ENCODE assay signal across 19 cellular contexts in the genomic region with DNA sequence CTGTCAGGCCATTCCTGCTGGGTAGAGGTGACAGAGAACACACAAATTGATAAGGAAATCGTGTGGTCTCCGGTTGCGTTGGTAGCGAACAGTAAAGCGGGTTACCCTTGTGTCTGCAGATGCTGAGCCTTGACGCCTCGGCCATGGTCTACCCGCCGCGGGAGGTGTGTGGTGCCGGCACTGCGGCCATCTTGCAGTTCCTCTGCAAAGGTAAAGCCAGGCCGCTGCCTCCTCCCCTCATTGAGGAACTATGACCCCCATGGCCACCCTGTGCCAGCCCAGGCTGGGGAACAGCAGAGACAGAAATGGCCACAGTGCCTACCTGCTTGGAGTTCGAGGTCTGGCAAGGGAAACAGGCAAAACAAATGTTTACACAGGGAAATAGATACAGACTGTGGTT.
"Had no signal": no experiment of that assay in that cellular context is flagged by ENCODE, and none has a peak within 500 bp of the region (broad histone marks: within the 10 kb centered on the region; RNA-seq: fewer than 3 reads in every experiment).

No MANE protein-coding gene starts in this region.

- H3K4me2 ChIP-seq: SK-N-SH had no signal

- DNase-seq: KBM-7, MV-4-11, NCI-H1048, NCI-H1105, NCI-H1417, NCI-H1436 treated with DMSO at 0.1 percent for 48 hours, NCI-H1694, NCI-H187 treated with DMSO at 0.1 percent for 48 hours, NCI-H2029 treated with DMSO at 0.1 percent for 48 hours, NCI-H2171 treated with DMSO at 0.1 percent for 48 hours, NCI-H345, NCI-H446 treated with DMSO at 0.1 percent for 48 hours, NCI-H510A treated with DMSO at 0.1 percent for 48 hours, NCI-H69, NCI-H774, RPMI8226, SHP77, SK-N-SH, SW 1271 had no signal

- H3K9me3 ChIP-seq: SK-N-SH had no signal

- H3K9ac ChIP-seq: SK-N-SH had no signal
